Comparison of ENCODE assay signal across 26 cellular contexts in the genomic region with DNA sequence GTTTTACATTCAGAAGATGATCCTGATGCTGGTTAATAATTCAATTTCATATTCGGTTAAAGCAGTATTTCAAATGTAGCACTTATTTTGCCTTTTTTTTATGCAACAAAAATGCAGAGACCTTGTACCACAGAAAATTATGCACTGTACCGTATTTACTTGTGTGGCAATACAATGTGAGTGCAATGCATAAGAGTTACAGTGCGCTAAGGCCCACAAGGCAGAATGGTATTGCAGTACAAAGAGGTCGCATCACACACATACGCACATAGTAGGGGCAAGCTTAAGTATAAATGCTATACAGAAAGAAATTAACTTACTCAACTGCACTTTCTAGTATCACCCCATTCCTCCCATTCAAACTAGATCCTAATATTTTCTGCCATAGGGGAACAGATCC.
"Had no signal": no experiment of that assay in that cellular context is flagged by ENCODE, and none has a peak within 500 bp of the region (broad histone marks: within the 10 kb centered on the region; RNA-seq: fewer than 3 reads in every experiment).

No MANE protein-coding gene starts in this region.

- ATAC-seq: naive thymus-derived CD8-positive, alpha-beta T cell; pancreas; stimulated activated effector memory CD8-positive, alpha-beta T cell treated with anti-CD3 and anti-CD28 coated beads, Interleukin-12 subunit alpha, Interleukin-12 subunit beta, amount 100 ng/mL, for 72 hours; stimulated activated naive B cell treated with anti-CD40 and anti-IgM and Interleukin-4, amounts not matched to agents 10 μg/mL and 1 μg/mL and 100 μg/mL, for 72 hours had no signal

- H3K4me3 ChIP-seq: pancreas, prostate gland, right atrium auricular region, sigmoid colon, stomach, thoracic aorta, thyroid gland, tibial nerve, upper lobe of left lung had no signal

- H3K4me3 Mint-ChIP-seq: naive B cell; naive thymus-derived CD8-positive, alpha-beta T cell; nephron progenitor cell; neural crest cell; stimulated activated effector memory CD8-positive, alpha-beta T cell treated with anti-CD3 and anti-CD28 coated beads, Interleukin-12 subunit alpha, Interleukin-12 subunit beta, amount 100 ng/mL, for 72 hours; stimulated activated naive B cell treated with anti-CD40 and anti-IgM and Interleukin-4, amounts not matched to agents 10 μg/mL and 1 μg/mL and 100 μg/mL, for 72 hours; stimulated activated naive CD8-positive, alpha-beta T cell treated with anti-CD3 and anti-CD28 coated beads, Interleukin-15, Interleukin-2, amounts not matched to agents 100 ng/mL and 50 ng/mL, for 24 hours had no signal

- H3K9me3 ChIP-seq: neutrophil, pancreas, prostate gland, right atrium auricular region, sigmoid colon, stomach, thoracic aorta, thyroid gland, tibial nerve, upper lobe of left lung had no signal

- H3K4me1 Mint-ChIP-seq: stimulated activated effector memory CD8-positive, alpha-beta T cell treated with anti-CD3 and anti-CD28 coated beads, Interleukin-12 subunit alpha, Interleukin-12 subunit beta, amount 100 ng/mL, for 72 hours had no signal

- H3K36me3 Mint-ChIP-seq: naive B cell; naive thymus-derived CD8-positive, alpha-beta T cell; stimulated activated effector memory CD8-positive, alpha-beta T cell treated with anti-CD3 and anti-CD28 coated beads, Interleukin-12 subunit alpha, Interleukin-12 subunit beta, amount 100 ng/mL, for 72 hours; stimulated activated naive B cell treated with anti-CD40 and anti-IgM and Interleukin-4, amounts not matched to agents 10 μg/mL and 1 μg/mL and 100 μg/mL, for 72 hours had no signal

- H3K27ac Mint-ChIP-seq: naive B cell; naive thymus-derived CD8-positive, alpha-beta T cell; stimulated activated effector memory CD8-positive, alpha-beta T cell treated with anti-CD3 and anti-CD28 coated beads, Interleukin-12 subunit alpha, Interleukin-12 subunit beta, amount 100 ng/mL, for 72 hours; stimulated activated naive CD8-positive, alpha-beta T cell treated with anti-CD3 and anti-CD28 coated beads, Interleukin-15, Interleukin-2, amounts not matched to agents 100 ng/mL and 50 ng/mL, for 24 hours had no signal

- H3K27ac ChIP-seq: neutrophil, pancreas, prostate gland, right atrium auricular region, sigmoid colon, stomach, thoracic aorta, thyroid gland, tibial nerve, upper lobe of left lung had no signal

- H3K9me3 Mint-ChIP-seq: naive thymus-derived CD8-positive, alpha-beta T cell; nephron progenitor cell; neural crest cell; stimulated activated effector memory CD8-positive, alpha-beta T cell treated with anti-CD3 and anti-CD28 coated beads, Interleukin-12 subunit alpha, Interleukin-12 subunit beta, amount 100 ng/mL, for 72 hours; stimulated activated naive B cell treated with anti-CD40 and anti-IgM and Interleukin-4, amounts not matched to agents 10 μg/mL and 1 μg/mL and 100 μg/mL, for 72 hours; stimulated activated naive CD8-positive, alpha-beta T cell treated with anti-CD3 and anti-CD28 coated beads, Interleukin-15, Interleukin-2, amounts not matched to agents 100 ng/mL and 50 ng/mL, for 24 hours had no signal

- H3K36me3 ChIP-seq: neutrophil, pancreas, prostate gland, right atrium auricular region, sigmoid colon, stomach, thoracic aorta, thyroid gland, tibial nerve, upper lobe of left lung had no signal

- DNase-seq: naive B cell; naive thymus-derived CD8-positive, alpha-beta T cell; nephron progenitor cell; nucleus accumbens; pancreas; retina; sigmoid colon; small intestine; stimulated activated CD4-positive, alpha-beta T cell treated with anti-CD3 and anti-CD28 coated beads, Interleukin-15, amount 100 ng/mL, for 24 hours; stimulated activated CD4-positive, alpha-beta T cell treated with anti-CD3 and anti-CD28 coated beads, Interleukin-2, amount 100 ng/mL, for 24 hours; stimulated activated CD4-positive, alpha-beta T cell treated with anti-CD3 and anti-CD28 coated beads, Interleukin-2, amount 100 ng/mL, for 48 hours; stimulated activated CD4-positive, alpha-beta T cell treated with anti-CD3 and anti-CD28 coated beads, Interleukin-4, amount 100 ng/mL, for 24 hours; stimulated activated naive B cell treated with anti-CD40 and anti-IgM and Interleukin-4, amounts not matched to agents 10 μg/mL and 1 μg/mL and 100 μg/mL, for 72 hours; stimulated activated naive CD4-positive, alpha-beta T cell treated with Interleukin-2 at 50 U/mL for 16 hours; stomach; thyroid gland; trophoblast cell; upper lobe of left lung had no signal

- H3K27me3 ChIP-seq: neutrophil, right atrium auricular region, sigmoid colon, thyroid gland, tibial nerve, upper lobe of left lung had no signal

- H3K4me1 ChIP-seq: pancreas, prostate gland, right atrium auricular region, sigmoid colon, tibial nerve, upper lobe of left lung had no signal
